ENCODE assay signal across 13 cellular contexts in the genomic region with DNA sequence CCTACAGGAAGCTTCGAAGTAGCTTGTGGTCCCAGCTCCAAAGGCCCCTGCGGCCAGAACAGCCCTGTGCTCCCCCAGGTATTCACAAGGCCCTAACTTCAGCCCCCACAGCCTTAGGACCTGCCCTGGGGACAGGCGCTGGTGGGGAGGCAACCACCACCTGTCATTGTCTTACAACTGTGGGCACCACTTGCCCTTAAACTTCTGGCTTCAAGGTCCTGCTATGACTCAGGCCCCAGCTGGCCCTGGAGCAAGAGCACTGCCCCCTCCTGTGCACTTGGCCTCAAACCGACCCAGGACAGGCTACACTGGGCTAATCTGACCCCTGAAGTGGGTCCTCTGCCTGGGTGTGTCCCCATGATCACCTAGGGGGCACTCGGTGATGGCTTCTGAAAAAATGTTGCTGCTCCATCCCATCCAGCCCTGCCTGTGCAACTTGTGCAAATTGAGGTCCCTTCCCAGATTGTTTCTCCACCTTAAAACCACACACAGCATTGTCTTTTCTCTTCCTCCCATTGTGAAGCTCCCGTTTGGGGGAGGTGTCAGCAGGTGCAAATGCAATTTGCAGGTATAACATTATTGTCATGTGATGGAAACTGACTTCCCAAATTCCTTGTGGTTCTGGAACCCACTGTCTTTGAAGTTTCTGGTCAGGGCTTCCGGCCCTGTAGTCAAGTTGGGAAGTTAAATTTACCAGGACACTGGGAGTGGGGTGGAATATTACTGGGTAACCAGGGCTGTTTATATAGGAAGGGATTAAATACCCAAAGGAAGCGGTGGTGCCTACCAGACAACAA. TPM values are rescaled to one million over a fixed set of nuclear protein-coding genes. Genes with fewer than 3 reads are reported as not detected.
DNase-seq lines count a peak whose midpoint lies in the region; ATAC-seq and TF ChIP-seq lines count a peak whose summit lies in the region.
"Had no signal": no experiment of that assay in that cellular context is flagged by ENCODE, and none has a peak within 500 bp of the region (broad histone marks: within the 10 kb centered on the region; RNA-seq: fewer than 3 reads in every experiment).

No MANE protein-coding gene starts in this region.

- H3K27me3 ChIP-seq in PC-9 (ENCODE audit: insufficient read depth, low read depth), result no peaks in the 10 kb centered on the region

- no peak overlapping the region for H3K27ac ChIP-seq in PC-9
- H3K27ac ChIP-seq: C4-2B, lower lobe of right lung had no signal

- no peaks in the 10 kb centered on the region for H3K9me3 ChIP-seq in PC-9 (ENCODE audit: insufficient read depth, low read depth)
- H3K9me3 ChIP-seq: lower lobe of right lung, transverse colon had no signal

- peaks cover 17% of the 10 kb centered on the region; the same call in 1 of the 2 replicates for H3F3A ChIP-seq in PC-9 (ENCODE audit: insufficient read depth, low read depth)

- no peak for DNase-seq in Right ventricle myocardium inferior (ENCODE audit: missing footprints)
- DNase-seq in cardiac septum (ENCODE audit: low spot score), result no peak
- DNase-seq in PC-9, result no peak
- DNase-seq in Right ventricle myocardium superior, result no peak
- DNase-seq in pons (ENCODE audit: low spot score), result no peak
- DNase-seq in SK-N-DZ (ENCODE audit: low spot score), result no peak
- DNase-seq: central memory CD4-positive, alpha-beta T cell; KG1; lower lobe of right lung; transverse colon had no signal

- intact Hi-C loops in Right ventricle myocardium inferior (cut with DNase I), result loop anchor here (1.0 to 2.0 kb wide), 2 partner anchors 19 to 53 kb away; no protein-coding TSS in a partner anchor
- intact Hi-C loops in cardiac septum (cut with DNase I), result loop anchor here (2.0 kb wide), 1 partner anchor 23 kb away; no protein-coding TSS in a partner anchor
- intact Hi-C loops in PC-9 (cut with micrococcal nuclease; ENCODE audit: unreplicated experiment), result no loop called here
- intact Hi-C loops in Right ventricle myocardium superior (cut with DNase I), result no loop called here

- TF ChIP-seq CTCF in PC-9 (conservative IDR thresholded peaks at IDR 0.05), result no peak; the same call in 1 of the 2 replicates

- peak; percentile 29 for ATAC-seq in Right ventricle myocardium inferior
- ATAC-seq in Right ventricle myocardium superior (ENCODE audit: poor library complexity), result peak; percentile 19
- no peak for ATAC-seq in GM21529 (IDR thresholded peaks at IDR 0.05; ENCODE audit: unreplicated experiment)
- no peak for ATAC-seq in HG03442 (IDR thresholded peaks at IDR 0.05; ENCODE audit: unreplicated experiment)
- ATAC-seq: lower lobe of right lung had no signal

- no peaks in the 10 kb centered on the region for H3K36me3 ChIP-seq in PC-9 (ENCODE audit: low read depth)
- H3K36me3 ChIP-seq: lower lobe of right lung, transverse colon had no signal

- CTCF ChIA-PET in PC-9 (lab: Charles Lee), result interaction anchor here (0.5 to 0.6 kb wide), 2 partner anchors 103 to 958 kb away, joined by 3 read pairs; no protein-coding TSS in a partner anchor

- POLR2A ChIA-PET in PC-9 (lab: Charles Lee; ENCODE audit: unreplicated experiment), result interaction anchor here (0.7 kb wide), 1 partner anchor 43 kb away, joined by 4 read pairs; a partner anchor contains a TSS

- H3K9me2 ChIP-seq in PC-9 (ENCODE audit: insufficient read depth), result no peaks in the 10 kb centered on the region

- H4K20me1 ChIP-seq in PC-9 (ENCODE audit: insufficient read depth), result no peaks in the 10 kb centered on the region

- H3K4me3 ChIP-seq in PC-9, result no peak overlapping the region
- H3K4me3 ChIP-seq: transverse colon had no signal

- H3K4me2 ChIP-seq in PC-9, result peak overlapping the region; percentile 19; the same call in 1 of the 2 replicates

- no peak overlapping the region for H2AFZ ChIP-seq in PC-9

- no peaks in the 10 kb centered on the region for H3K79me2 ChIP-seq in PC-9 (ENCODE audit: low read depth)

- BruUV-seq in PC-9 (replicated peaks; lab: Mats Ljungman, UMichigan), result no TSS peak

- peaks cover 23% of the 10 kb centered on the region for H3K4me1 ChIP-seq in PC-9 (replicated peaks; ENCODE audit: insufficient read depth)

RNA-seq across cellular contexts. Expression of a gene that starts 1.1 kb away (rescaled TPM):
- total RNA-seq in Right ventricle myocardium inferior (49.3 TPM), cardiac septum (34.7 TPM), PC-9 (2021) (2.6 and 2.9 TPM in 2 replicates), Right ventricle myocardium superior (50.3 TPM)
- polyA plus RNA-seq in SK-N-DZ (2014; cell fraction: cytosol; rRNA removed), result 0.38 and 1.1 TPM in 2 replicates
- 0.34 and 0.66 TPM in 2 replicates for polyA plus RNA-seq in SK-N-DZ (2014; cell fraction: nucleus; rRNA removed)

RNA-seq across cellular contexts. Expression of a gene that starts 6.3 kb away (rescaled TPM):
- total RNA-seq in Right ventricle myocardium inferior (1.2 TPM), cardiac septum (0.51 TPM), PC-9 (2021) (0.50 and 0.52 TPM in 2 replicates), Right ventricle myocardium superior (0.70 TPM)
- not detected in 2 replicates for polyA plus RNA-seq in SK-N-DZ (2014; cell fraction: cytosol; rRNA removed)
- polyA plus RNA-seq in SK-N-DZ (2014; cell fraction: nucleus; rRNA removed), result not detected in 2 replicates

RNA-seq across cellular contexts. Expression of a gene that starts 7.8 kb away (rescaled TPM):
- 17.2 TPM for total RNA-seq in Right ventricle myocardium inferior
- 12.4 TPM for total RNA-seq in cardiac septum
- total RNA-seq in PC-9 (2021), result 6.5 and 9.6 TPM in 2 replicates
- 17.1 TPM for total RNA-seq in Right ventricle myocardium superior
- 8.8 and 15.8 TPM in 2 replicates for polyA plus RNA-seq in SK-N-DZ (2014; cell fraction: cytosol; rRNA removed)
- 7.7 and 8.0 TPM in 2 replicates for polyA plus RNA-seq in SK-N-DZ (2014; cell fraction: nucleus; rRNA removed)

RNA-seq across cellular contexts. Expression of a gene that starts 12.9 kb away (rescaled TPM):
- total RNA-seq in Right ventricle myocardium inferior (not detected), cardiac septum (not detected), PC-9 (2021) (1.9 TPM in 2 replicates), Right ventricle myocardium superior (not detected)
- polyA plus RNA-seq in SK-N-DZ (2014; cell fraction: cytosol; rRNA removed), result 0.05 TPM in 1 of 2 replicates, not detected in the other
- polyA plus RNA-seq in SK-N-DZ (2014; cell fraction: nucleus; rRNA removed), result not detected in 2 replicates

RNA-seq across cellular contexts. Expression of a gene that starts 43.3 kb away (rescaled TPM):
- total RNA-seq in Right ventricle myocardium inferior (7.9 TPM), cardiac septum (20.3 TPM), PC-9 (2021) (8.9 and 9.3 TPM in 2 replicates), Right ventricle myocardium superior (11.5 TPM)
- 9.9 and 16.9 TPM in 2 replicates for polyA plus RNA-seq in SK-N-DZ (2014; cell fraction: cytosol; rRNA removed)
- 5.5 and 22.8 TPM in 2 replicates for polyA plus RNA-seq in SK-N-DZ (2014; cell fraction: nucleus; rRNA removed)

Comparison
In these comparisons a context has a peak if more than half of its experiments do, and no peak if none do; other contexts are left out.
1. intact Hi-C loops: an anchor here in Right ventricle myocardium inferior (1.0 to 2.0 kb wide) and cardiac septum (2.0 kb wide); none called in PC-9 and Right ventricle myocardium superior.
2. ATAC-seq: peak in Right ventricle myocardium inferior (single experiment) and Right ventricle myocardium superior (single experiment); none in GM21529 (single experiment) and HG03442 (single experiment).